ENCODE assay signal across 22 cellular contexts in the genomic region with DNA sequence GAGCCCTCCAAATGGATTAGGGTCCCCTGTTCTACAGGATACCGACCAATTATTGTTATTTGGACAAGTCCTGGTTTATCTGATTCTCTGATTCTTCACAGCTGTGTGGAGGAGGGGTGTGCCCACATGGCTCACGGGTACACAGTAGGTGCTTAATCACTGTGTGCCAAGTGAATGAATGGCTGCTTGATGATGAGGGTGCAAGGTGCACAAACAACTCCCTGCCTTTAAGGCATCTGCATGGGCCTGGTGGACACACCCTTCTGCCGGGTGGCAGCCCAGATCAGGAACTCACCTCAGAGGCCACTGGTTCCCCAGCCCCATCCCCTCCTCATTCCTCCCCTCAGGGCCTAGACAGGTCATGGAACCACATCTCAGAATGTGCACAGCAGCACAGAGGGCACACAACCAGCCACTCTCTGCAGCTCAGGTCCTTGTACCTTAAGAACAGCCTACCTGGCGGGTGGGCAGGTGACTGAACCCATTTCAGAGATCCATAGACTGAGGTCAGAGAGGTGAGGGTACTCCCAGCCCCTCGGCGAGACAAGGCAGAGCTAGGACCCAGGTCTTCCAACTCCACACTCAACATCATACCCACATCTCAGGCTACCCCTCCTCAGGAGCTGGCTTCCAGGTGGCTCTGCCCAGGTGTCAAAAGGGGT. TPM values are rescaled to one million over a fixed set of nuclear protein-coding genes. Genes with fewer than 3 reads are reported as not detected.
DNase-seq lines count a peak whose midpoint lies in the region; ATAC-seq, FAIRE-seq and TF ChIP-seq lines count a peak whose summit lies in the region.
"Had no signal": no experiment of that assay in that cellular context is flagged by ENCODE, and none has a peak within 500 bp of the region (broad histone marks: within the 10 kb centered on the region; RNA-seq: fewer than 3 reads in every experiment).

No MANE protein-coding gene starts in this region.

- no peaks in the 10 kb centered on the region; the same call in 1 of the 2 replicates for H4K20me1 ChIP-seq in K562 (replicated peaks; ENCODE audit: control insufficient read depth, insufficient read depth, low read length)

- WGBS in K562 (ENCODE audit: insufficient coverage, low coverage, missing lambda C conversion rate), result 0% methylated on average over 6 of the region's 6 CpGs
- 90% methylated on average over 2 of the region's 6 CpGs for WGBS in right lobe of liver (ENCODE audit: insufficient coverage, low coverage, low lambda C conversion rate, missing lambda C conversion rate)
- WGBS in small intestine, 3 donors, result 68 to 83% (median 70%) methylated on average over 6 of the region's 6 CpGs

- no peak for TF ChIP-seq RAD21 in K562 (CRISPR knock-in tag; conservative IDR thresholded peaks at IDR 0.05 in 1 of 2, IDR thresholded peaks at IDR 0.05 in 1 of 2)

- in situ Hi-C loops in K562 (cut with MboI), result no loop called here

- ATAC-seq in K562, result no peak
- peak in 1 of 4 donors; percentile 1 for ATAC-seq in right lobe of liver
- ATAC-seq in HG03159 (IDR thresholded peaks at IDR 0.05; ENCODE audit: unreplicated experiment), result no peak
- no peak for ATAC-seq in HG02973 (IDR thresholded peaks at IDR 0.05; ENCODE audit: unreplicated experiment)
- ATAC-seq: A549; CD8-positive, alpha-beta T cell had no signal

- intact Hi-C loops in K562 (cut with micrococcal nuclease), result no loop called here
- intact Hi-C loops in right lobe of liver (cut with DNase I), result no loop called here

- TF ChIP-seq POLR2A in K562 (conservative IDR thresholded peaks at IDR 0.05) (no peak), right lobe of liver (IDR thresholded peaks at IDR 0.05) (no peak)

- H3K36me3 ChIP-seq in K562 (ENCODE audit: control insufficient read depth, insufficient read depth, low read length) (no peaks in the 10 kb centered on the region), right lobe of liver (no peaks in the 10 kb centered on the region), small intestine (ENCODE audit: control insufficient read depth in 2 of 2, insufficient read depth in 2 of 2, low read length in 2 of 2) (no peaks in the 10 kb centered on the region)

- TF ChIP-seq CTCF in K562 (IDR thresholded peaks at IDR 0.05 in 2 of 3, conservative IDR thresholded peaks at IDR 0.05 in 1 of 3; ENCODE audit: insufficient read depth in 2 of 3, low read depth in 1 of 3, low read length in 3 of 3) (no peak), epithelial cell of esophagus (IDR thresholded peaks at IDR 0.05; ENCODE audit: insufficient read depth, low read depth, low read length, missing control alignments) (no peak), right lobe of liver (IDR thresholded peaks at IDR 0.05) (no peak)

- H2AFZ ChIP-seq in K562 (ENCODE audit: low read depth, low read length), result no peak overlapping the region
- H2AFZ ChIP-seq: PC-9 had no signal

- BruUV-seq in K562 (replicated peaks; lab: Mats Ljungman, UMichigan), result no TSS peak

- DNase-seq in K562 (ENCODE audit: extremely low read depth in 1 of 4, low spot score in 3 of 4) (no peak), epithelial cell of esophagus (ENCODE audit: low read depth) (peak; percentile 23), right lobe of liver (no peak), small intestine (peak; percentile 41), CD1c-positive myeloid dendritic cell (ENCODE audit: extremely low spot score) (no peak), NCI-H2196 (lab: John Stamatoyannopoulos, UW; ENCODE audit: unreplicated experiment) (no peak)
- DNase-seq: AML-193; C1 segment of cervical spinal cord; CD8-positive, alpha-beta T cell; H7; KBM-7; NCI-H1105 treated with DMSO at 0.1 percent for 48 hours; NCI-H2029; NCI-H446 treated with DMSO at 0.1 percent for 48 hours; NCI-H526; PC-9; SHP77 had no signal

- H3K27me3 ChIP-seq in K562 (ENCODE audit: control insufficient read depth in 2 of 2, insufficient read depth in 2 of 2, low read length in 2 of 2) (peaks cover 15 to 55% of the 10 kb centered on the region in 2 experiments; a peak in 4 of 5 replicates), right lobe of liver (no peaks in the 10 kb centered on the region), small intestine (ENCODE audit: control insufficient read depth in 2 of 2, insufficient read depth in 2 of 2, low read length in 2 of 2) (no peaks in the 10 kb centered on the region)

- CTCF ChIA-PET in K562 (lab: Yijun Ruan, JAX; ENCODE audit: low intra/inter-chr PET ratio), result no interaction called here

- TF ChIP-seq EP300 in K562 (IDR thresholded peaks at IDR 0.05; ENCODE audit: low read length), result no peak

- POLR2A ChIA-PET in K562 (lab: Yijun Ruan, JAX), result interaction anchor here (0.9 kb wide), 1 partner anchor 9 kb away, joined by 4 read pairs; no protein-coding TSS in a partner anchor

- FAIRE-seq in K562 (lab: Jason Lieb, UNC) (no peak), small intestine (lab: Jason Lieb, UNC) (no peak)
- FAIRE-seq: A549, GM18507 had no signal

- no peaks in the 10 kb centered on the region for H3K9me1 ChIP-seq in K562 (ENCODE audit: control insufficient read depth, insufficient read depth, low read length)

- H3K9ac ChIP-seq in K562 (ENCODE audit: insufficient read depth in 1 of 2, low read depth in 2 of 2, low read length in 2 of 2), result no peak overlapping the region

- H3K27ac ChIP-seq in K562 (ENCODE audit: extremely low read depth, low read depth, low read length) (no peak overlapping the region), right lobe of liver (peak overlapping the region in 2 of 3 donors; percentile 17 to 76), small intestine (ENCODE audit: low read depth in 1 of 2, low read length in 1 of 2) (no peak overlapping the region)
- H3K27ac ChIP-seq: A549, PC-9 had no signal

- H3K4me2 ChIP-seq in K562 (ENCODE audit: insufficient read depth, low read length), result no peak overlapping the region
- H3K4me2 ChIP-seq: A549, PC-9 had no signal

- H3K4me3 ChIP-seq in K562 (no peak overlapping the region), epithelial cell of esophagus (ENCODE audit: low read length) (no peak overlapping the region), right lobe of liver (no peak overlapping the region), small intestine (ENCODE audit: low read depth in 1 of 2, low read length in 2 of 2) (no peak overlapping the region)
- H3K4me3 ChIP-seq: A549, PC-9 had no signal

- H3K79me2 ChIP-seq in K562 (ENCODE audit: control insufficient read depth, insufficient read depth, low read length), result no peaks in the 10 kb centered on the region

- no peaks in the 10 kb centered on the region for H3K9me3 ChIP-seq in K562 (replicated peaks; ENCODE audit: control insufficient read depth, insufficient read depth, low read depth, low read length)
- H3K9me3 ChIP-seq in right lobe of liver, result no peaks in the 10 kb centered on the region
- no peaks in the 10 kb centered on the region for H3K9me3 ChIP-seq in small intestine (ENCODE audit: control insufficient read depth, low read depth)
- H3K9me3 ChIP-seq: A549 had no signal

- H3K4me1 ChIP-seq in K562 (replicated peaks in 1 of 2; ENCODE audit: control insufficient read depth in 2 of 2, insufficient read depth in 2 of 2, low read length in 2 of 2) (no peaks in the 10 kb centered on the region), right lobe of liver (peaks cover 0 to 30% (median 10%) of the 10 kb centered on the region in 4 donors), small intestine (ENCODE audit: control insufficient read depth in 2 of 2, insufficient read depth in 1 of 2, low read depth in 1 of 2, low read length in 1 of 2) (peaks cover 0 to 2% of the 10 kb centered on the region in 2 donors)

TF ChIP-seq in K562, 482 proteins besides CTCF, POLR2A, EP300 and RAD21:
- TF ChIP-seq TBL1XR1 (IDR thresholded peaks at IDR 0.05; ENCODE audit: low read length in 2 of 2), result no peak
- TF ChIP-seq RBM25 (IDR thresholded peaks at IDR 0.05; ENCODE audit: low read depth, low read length, severe bottlenecking), result peak; percentile 58
- TF ChIP-seq ZNF436 (CRISPR knock-in tag; IDR thresholded peaks at IDR 0.05), result no peak
- no peak for TF ChIP-seq EP400 (IDR thresholded peaks at IDR 0.05)
- TF ChIP-seq NCOR1 (IDR thresholded peaks at IDR 0.05), result no peak

RNA-seq across cellular contexts. Expression of gene SHANK2, which starts 50.3 kb away (rescaled TPM):
- 0.05 TPM in 1 of 2 replicates, not detected in the other for total RNA-seq in K562 (2011; cell fraction: chromatin; rRNA removed; ENCODE audit: low replicate concordance)
- not detected in 2 replicates for total RNA-seq in K562 (2011; cell fraction: nucleolus; rRNA removed)
- not detected in 2 replicates for total RNA-seq in K562 (2011; cell fraction: nucleoplasm; rRNA removed)
- not detected in 2 replicates for total RNA-seq in K562 (2014; rRNA removed)
- total RNA-seq in K562 (2014; rRNA removed; fragmentation: Illumina TruSeq; extraction: Trizol), result not detected in 2 replicates
- not detected in 2 replicates for total RNA-seq in K562 (2015; rRNA removed; fragmentation: Illumina TruSeq; extraction: Trizol)
- total RNA-seq in K562 (2021), result 0.07 and 0.22 TPM in 2 replicates
- not detected in 2 replicates for polyA plus RNA-seq in K562 (2011; rRNA removed)
- not detected in 2 replicates for polyA plus RNA-seq in K562 (2011; cell fraction: cytosol; rRNA removed)
- not detected in 2 replicates for polyA plus RNA-seq in K562 (2011; cell fraction: nucleus; rRNA removed)
- 0.01 and 0.07 TPM in 2 replicates for polyA plus RNA-seq in K562 (2012)
- polyA plus RNA-seq in K562 (2014; fragmentation: Illumina TruSeq; extraction: Trizol), result not detected in 2 replicates
- polyA plus RNA-seq in K562 (2014; fragmentation: Nextera tagmentation; extraction: Ambion mirVana), result under 1 TPM in 1 of 2 experiments, not detected in 1; 0.04 TPM
- polyA plus RNA-seq in K562 (2014; rRNA removed), result not detected in 2 replicates
- not detected in 2 replicates for polyA minus RNA-seq in K562 (2011; rRNA and poly(A)+ RNA removed)
- polyA minus RNA-seq in K562 (2011; cell fraction: cytosol; rRNA and poly(A)+ RNA removed), result not detected in 2 replicates
- not detected in 2 replicates for polyA minus RNA-seq in K562 (2011; cell fraction: nucleus; rRNA and poly(A)+ RNA removed)
- 10 to 100 TPM; 21.9 to 50.3 (median 30.9) TPM for total RNA-seq in right lobe of liver
- polyA plus RNA-seq in small intestine, result 1 to 10 TPM; 2.2 to 5.1 (median 2.4) TPM
- total RNA-seq: CD8-positive, alpha-beta T cell; G401 had no signal

Comparison
In these comparisons a context has a peak if more than half of its experiments do, and no peak if none do; other contexts are left out.
1. DNase-seq: peak in epithelial cell of esophagus (single experiment) and small intestine (single experiment); none in K562 (0 of 4), right lobe of liver (0 of 3), CD1c-positive myeloid dendritic cell (single experiment) and NCI-H2196 (single experiment).
2. H3K27ac ChIP-seq: peak in right lobe of liver (2 of 3); none in K562 (single experiment) and small intestine (0 of 2).
3. RNA of gene SHANK2, which starts 50.3 kb away (total RNA-seq): 21.9 to 50.3 TPM in right lobe of liver; 0.05 to 0.22 TPM in K562; every median in the first group is over 10 times any median in the second.